In the genomic region with DNA sequence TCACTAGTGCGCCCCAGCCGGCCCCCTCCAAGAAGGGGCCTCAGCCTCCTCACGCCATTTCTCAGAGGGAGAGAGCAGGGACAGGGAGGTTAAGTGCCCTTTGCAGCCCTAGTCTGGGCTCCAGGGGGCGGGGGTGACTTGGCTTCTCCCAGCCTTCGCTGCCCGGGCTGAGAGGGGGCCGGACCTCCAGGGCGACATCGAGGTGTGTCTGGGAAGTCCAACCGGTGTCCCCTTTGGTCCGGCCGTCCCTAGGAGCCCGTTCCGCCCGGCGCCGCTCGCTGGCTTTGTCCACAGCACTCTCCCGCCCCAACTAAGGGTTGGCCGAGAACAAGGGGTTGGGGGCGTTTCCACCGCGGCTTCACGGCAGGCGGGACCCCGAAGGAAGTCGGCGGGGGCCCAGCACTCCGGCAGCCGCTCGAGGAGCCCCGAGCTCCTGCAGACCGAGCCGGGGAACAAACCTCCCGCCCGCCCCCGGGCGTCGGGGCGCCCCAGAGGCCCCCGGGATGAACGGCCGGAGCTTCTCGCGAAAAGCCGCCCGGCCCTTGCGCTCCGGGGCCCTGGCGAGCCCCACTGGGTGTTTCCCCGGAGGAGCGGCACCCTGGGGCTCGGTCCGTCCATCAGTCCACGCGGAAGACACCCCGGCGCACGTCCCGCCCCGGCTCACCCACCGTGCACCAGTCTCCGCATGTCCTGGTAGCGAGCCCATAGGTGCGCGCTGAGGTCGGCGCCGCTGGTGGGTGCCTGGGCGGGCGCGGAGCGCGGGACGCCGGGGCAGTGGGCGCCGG, we compare ENCODE assay signal across 1 cellular context.
TF ChIP-seq lines count a peak whose summit lies in the region.

No MANE protein-coding gene starts in this region.

TF ChIP-seq in HEK293, 187 proteins besides CTCF, POLR2A, EP300 and RAD21 (continued from another document):
- TF ChIP-seq HOXC10 (CRISPR knock-in tag; IDR thresholded peaks at IDR 0.05) = no peak
- TF ChIP-seq, protein P1, sequence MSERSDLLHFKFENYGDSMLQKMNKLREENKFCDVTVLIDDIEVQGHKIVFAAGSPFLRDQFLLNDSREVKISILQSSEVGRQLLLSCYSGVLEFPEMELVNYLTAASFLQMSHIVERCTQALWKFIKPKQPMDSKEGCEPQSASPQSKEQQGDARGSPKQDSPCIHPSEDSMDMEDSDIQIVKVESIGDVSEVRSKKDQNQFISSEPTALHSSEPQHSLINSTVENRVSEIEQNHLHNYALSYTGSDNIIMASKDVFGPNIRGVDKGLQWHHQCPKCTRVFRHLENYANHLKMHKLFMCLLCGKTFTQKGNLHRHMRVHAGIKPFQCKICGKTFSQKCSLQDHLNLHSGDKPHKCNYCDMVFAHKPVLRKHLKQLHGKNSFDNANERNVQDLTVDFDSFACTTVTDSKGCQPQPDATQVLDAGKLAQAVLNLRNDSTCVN (tag by site-specific recombination; optimal IDR thresholded peaks at IDR 0.05) = peak; percentile 68
- TF ChIP-seq, protein P2, sequence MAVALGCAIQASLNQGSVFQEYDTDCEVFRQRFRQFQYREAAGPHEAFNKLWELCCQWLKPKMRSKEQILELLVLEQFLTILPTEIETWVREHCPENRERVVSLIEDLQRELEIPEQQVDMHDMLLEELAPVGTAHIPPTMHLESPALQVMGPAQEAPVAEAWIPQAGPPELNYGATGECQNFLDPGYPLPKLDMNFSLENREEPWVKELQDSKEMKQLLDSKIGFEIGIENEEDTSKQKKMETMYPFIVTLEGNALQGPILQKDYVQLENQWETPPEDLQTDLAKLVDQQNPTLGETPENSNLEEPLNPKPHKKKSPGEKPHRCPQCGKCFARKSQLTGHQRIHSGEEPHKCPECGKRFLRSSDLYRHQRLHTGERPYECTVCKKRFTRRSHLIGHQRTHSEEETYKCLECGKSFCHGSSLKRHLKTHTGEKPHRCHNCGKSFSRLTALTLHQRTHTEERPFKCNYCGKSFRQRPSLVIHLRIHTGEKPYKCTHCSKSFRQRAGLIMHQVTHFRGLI (tag by site-specific recombination; IDR thresholded peaks at IDR 0.05) = 0 out of 2 replicates have a peak, but pooled peaks have one; percentile 44
- TF ChIP-seq ZNF16 (tag by site-specific recombination; IDR thresholded peaks at IDR 0.05; ENCODE audit: low read depth) = no peak
- peak; percentile 83 for TF ChIP-seq SP2 (tag by site-specific recombination; IDR thresholded peaks at IDR 0.05)
- peak; percentile 70 for TF ChIP-seq ZBTB20 (tag by site-specific recombination; IDR thresholded peaks at IDR 0.05)
- peak; percentile 62 for TF ChIP-seq ZNF423 (tag by site-specific recombination; IDR thresholded peaks at IDR 0.05)
- no peak for TF ChIP-seq ZNF514 (tag by site-specific recombination; IDR thresholded peaks at IDR 0.05)
- TF ChIP-seq ZSCAN16 (tag by site-specific recombination; IDR thresholded peaks at IDR 0.05) = no peak
- TF ChIP-seq ZIC2 (tag by site-specific recombination; IDR thresholded peaks at IDR 0.05) = peak; percentile 58
- TF ChIP-seq SP3 (tag by site-specific recombination; IDR thresholded peaks at IDR 0.05) = peak; percentile 47; the same call in 1 of the 2 replicates
- TF ChIP-seq YY1 (tag by site-specific recombination; IDR thresholded peaks at IDR 0.05) = no peak
- no peak for TF ChIP-seq ZNF585B (tag by site-specific recombination; IDR thresholded peaks at IDR 0.05)
- no peak for TF ChIP-seq ZNF366 (tag by site-specific recombination; conservative IDR thresholded peaks at IDR 0.05)
- no peak for TF ChIP-seq ZNF391 (tag by site-specific recombination; IDR thresholded peaks at IDR 0.05; ENCODE audit: borderline replicate concordance, low read depth)
- TF ChIP-seq ZBTB8A (tag by site-specific recombination; IDR thresholded peaks at IDR 0.05) = peak; percentile 92
- no peak for TF ChIP-seq ZNF610 (tag by site-specific recombination; IDR thresholded peaks at IDR 0.05; ENCODE audit: borderline replicate concordance)
- TF ChIP-seq KLF8 (tag by site-specific recombination; IDR thresholded peaks at IDR 0.05) = peak; percentile 31; the same call in 1 of the 2 replicates
